9 cellular contexts compared by ENCODE assay signal in the genomic region with DNA sequence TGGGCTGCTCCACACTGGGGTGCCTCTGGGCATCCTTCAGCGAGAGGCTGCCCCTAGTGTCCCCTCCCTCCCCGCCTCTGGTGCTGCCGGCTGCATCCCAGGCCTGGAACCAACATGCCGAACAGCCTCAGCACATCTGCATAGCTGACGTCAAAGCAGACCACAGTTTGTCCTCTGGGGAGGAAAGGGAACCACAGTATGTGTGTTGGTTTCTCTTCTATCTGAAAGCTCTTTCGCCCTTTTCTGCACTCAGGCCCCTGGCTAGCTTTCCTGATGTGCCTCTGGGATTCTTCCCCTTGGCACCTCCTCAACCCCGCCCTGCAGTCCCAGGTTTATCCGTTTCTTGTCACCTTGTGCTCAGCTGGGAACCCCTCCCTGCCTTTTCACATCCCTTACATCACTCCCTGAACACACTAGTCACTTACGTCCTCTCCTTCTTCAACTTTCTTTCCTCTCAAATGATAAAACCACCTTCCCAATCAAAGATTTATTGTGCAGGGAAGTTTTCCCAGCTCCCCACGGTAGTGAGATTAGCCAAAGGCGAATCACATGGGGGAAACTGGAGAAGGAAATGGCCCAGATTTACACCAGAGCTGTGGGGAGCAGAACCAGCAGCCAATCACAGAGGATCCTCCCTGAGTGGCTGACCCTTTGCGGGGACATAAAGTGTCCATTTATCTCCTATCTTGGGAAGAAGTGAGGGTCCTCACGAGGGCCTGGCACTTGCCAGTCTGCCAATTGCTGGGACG. TPM values are rescaled to one million over a fixed set of nuclear protein-coding genes. Genes with fewer than 3 reads are reported as not detected.
DNase-seq lines count a peak whose midpoint lies in the region; ATAC-seq and TF ChIP-seq lines count a peak whose summit lies in the region.
"Had no signal": no experiment of that assay in that cellular context is flagged by ENCODE, and none has a peak within 500 bp of the region (broad histone marks: within the 10 kb centered on the region; RNA-seq: fewer than 3 reads in every experiment).

No MANE protein-coding gene starts in this region.

- no peaks in the 10 kb centered on the region for H3K27me3 ChIP-seq in CD4-positive, alpha-beta memory T cell (ENCODE audit: insufficient read depth, low read length)
- no peaks in the 10 kb centered on the region for H3K27me3 ChIP-seq in right lobe of liver

- H3K36me3 ChIP-seq in CD4-positive, alpha-beta memory T cell (ENCODE audit: insufficient read depth, low read length) = no peaks in the 10 kb centered on the region
- H3K36me3 ChIP-seq in right lobe of liver = no peaks in the 10 kb centered on the region

- WGBS in right lobe of liver (ENCODE audit: insufficient coverage, low coverage, low lambda C conversion rate, missing lambda C conversion rate) = 60% methylated on average over 8 of the region's 14 CpGs

- no peak for TF ChIP-seq POLR2A in right lobe of liver (IDR thresholded peaks at IDR 0.05)

- no peaks in the 10 kb centered on the region for H3K9me3 Mint-ChIP-seq in CD4-positive, alpha-beta memory T cell
- no peaks in the 10 kb centered on the region for H3K9me3 Mint-ChIP-seq in activated T-cell treated with anti-CD3 and anti-CD28 coated beads, Interleukin-2, amount 50 U/mL, for 24 hours

- TF ChIP-seq CTCF in right lobe of liver (IDR thresholded peaks at IDR 0.05) = no peak

- CTCF ChIA-PET in CD4-positive, alpha-beta memory T cell (lab: Charles Lee; ENCODE audit: partially characterized antibody) = interaction anchor here (0.8 to 1.7 kb wide), 2 partner anchors 10 to 23 kb away, joined by 3 to 4 read pairs; no protein-coding TSS in a partner anchor

- H3K9me3 ChIP-seq in CD4-positive, alpha-beta memory T cell (ENCODE audit: control insufficient read depth in 1 of 2, low read length in 2 of 2) = no peaks in the 10 kb centered on the region
- H3K9me3 ChIP-seq in right lobe of liver = no peaks in the 10 kb centered on the region

- peaks cover 4 to 13% (median 5%) of the 10 kb centered on the region in 4 donors for H3K4me1 Mint-ChIP-seq in CD4-positive, alpha-beta memory T cell
- H3K4me1 Mint-ChIP-seq in activated T-cell treated with anti-CD3 and anti-CD28 coated beads, Interleukin-2, amount 50 U/mL, for 24 hours (ENCODE audit: low read depth) = peaks cover 13% of the 10 kb centered on the region

- peak in 4 of 5 donors; percentile 27 to 58 (median 36) for DNase-seq in CD4-positive, alpha-beta memory T cell
- DNase-seq in activated T-cell treated with anti-CD3 and anti-CD28 coated beads, Interleukin-2, amount 50 U/mL, for 24 hours = no peak
- DNase-seq in right lobe of liver = no peak
- DNase-seq in NCI-H187 (lab: John Stamatoyannopoulos, UW) = no peak
- no peak for DNase-seq in NCI-H2196 treated with DMSO at 0.1 percent for 48 hours (lab: John Stamatoyannopoulos, UW; ENCODE audit: unreplicated experiment)
- no peak for DNase-seq in AML-193 (lab: John Stamatoyannopoulos, UW)

- POLR2A ChIA-PET in CD4-positive, alpha-beta memory T cell (lab: Charles Lee; ENCODE audit: partially characterized antibody) = interaction anchor here (1.5 kb wide), 1 partner anchor 35 kb away, joined by 6 read pairs; no protein-coding TSS in a partner anchor

- H3K36me3 Mint-ChIP-seq in CD4-positive, alpha-beta memory T cell = no peaks in the 10 kb centered on the region
- no peaks in the 10 kb centered on the region for H3K36me3 Mint-ChIP-seq in activated T-cell treated with anti-CD3 and anti-CD28 coated beads, Interleukin-2, amount 50 U/mL, for 24 hours (ENCODE audit: low read depth)

- intact Hi-C loops in CD4-positive, alpha-beta memory T cell (cut with micrococcal nuclease) = no loop called here
- intact Hi-C loops in right lobe of liver (cut with DNase I) = no loop called here

- peaks cover 0 to 3% of the 10 kb centered on the region in 2 donors for H3K27me3 Mint-ChIP-seq in CD4-positive, alpha-beta memory T cell
- H3K27me3 Mint-ChIP-seq in activated T-cell treated with anti-CD3 and anti-CD28 coated beads, Interleukin-2, amount 50 U/mL, for 24 hours = no peaks in the 10 kb centered on the region

- peak; percentile 99 for ATAC-seq in GM19438 (IDR thresholded peaks at IDR 0.05; ENCODE audit: low read depth, unreplicated experiment)
- peak; percentile 98 for ATAC-seq in HG03280 (IDR thresholded peaks at IDR 0.05; ENCODE audit: unreplicated experiment)
- peak; percentile 39 to 58 (median 53) for ATAC-seq in right lobe of liver

- H3K4me3 Mint-ChIP-seq in CD4-positive, alpha-beta memory T cell = peak overlapping the region in 3 of 8 donors; percentile 27 to 57 (median 27)
- H3K4me3 Mint-ChIP-seq in activated T-cell treated with anti-CD3 and anti-CD28 coated beads, Interleukin-2, amount 50 U/mL, for 24 hours = peak overlapping the region; percentile 29

- no peaks in the 10 kb centered on the region for H3K4me1 ChIP-seq in CD4-positive, alpha-beta memory T cell (ENCODE audit: insufficient read depth, low read length)
- H3K4me1 ChIP-seq in right lobe of liver = no peaks in the 10 kb centered on the region

- no peak overlapping the region for H3K27ac ChIP-seq in CD4-positive, alpha-beta memory T cell (ENCODE audit: low read depth, low read length)
- no peak overlapping the region for H3K27ac ChIP-seq in right lobe of liver

- peak overlapping the region in 4 of 7 donors; percentile 39 to 75 (median 64) for H3K27ac Mint-ChIP-seq in CD4-positive, alpha-beta memory T cell
- peak overlapping the region; percentile 23 for H3K27ac Mint-ChIP-seq in activated T-cell treated with anti-CD3 and anti-CD28 coated beads, Interleukin-2, amount 50 U/mL, for 24 hours

- no peak overlapping the region for H3K4me3 ChIP-seq in CD4-positive, alpha-beta memory T cell (ENCODE audit: low read length in 2 of 2)
- H3K4me3 ChIP-seq in right lobe of liver = no peak overlapping the region

RNA-seq across cellular contexts. Expression of a gene that starts 35.6 kb away (rescaled TPM):
- total RNA-seq in CD4-positive, alpha-beta memory T cell = 10 to 100 TPM; 54.1 to 56.0 TPM
- 10 to 100 TPM; 16.6 to 32.0 TPM for polyA plus RNA-seq in CD4-positive, alpha-beta memory T cell
- 100 to 1,000 TPM in 1 of 6 experiments, 10 to 100 TPM in 5; 48.5 to 145 (median 79.5) TPM for total RNA-seq in right lobe of liver

RNA-seq across cellular contexts. Expression of a gene that starts 37.2 kb away (rescaled TPM):
- total RNA-seq in CD4-positive, alpha-beta memory T cell = not detected
- polyA plus RNA-seq in CD4-positive, alpha-beta memory T cell = not detected
- total RNA-seq in right lobe of liver = not detected
- total RNA-seq: dermis microvascular lymphatic vessel endothelial cell had no signal

Comparison
In these comparisons a context has a peak if more than half of its experiments do, and no peak if none do; other contexts are left out.
1. DNase-seq: peak in CD4-positive, alpha-beta memory T cell (4 of 5); none in activated T-cell treated with anti-CD3 and anti-CD28 coated beads, Interleukin-2, amount 50 U/mL, for 24 hours (single experiment), right lobe of liver (0 of 3), NCI-H187 (0 of 2), NCI-H2196 treated with DMSO at 0.1 percent for 48 hours (single experiment) and AML-193 (0 of 2).
2. Peak in every context shown above with its lines, with median percentiles within 50 percentile points of each other: ATAC-seq.